ENCODE assay signal across 17 cellular contexts in the genomic region with DNA sequence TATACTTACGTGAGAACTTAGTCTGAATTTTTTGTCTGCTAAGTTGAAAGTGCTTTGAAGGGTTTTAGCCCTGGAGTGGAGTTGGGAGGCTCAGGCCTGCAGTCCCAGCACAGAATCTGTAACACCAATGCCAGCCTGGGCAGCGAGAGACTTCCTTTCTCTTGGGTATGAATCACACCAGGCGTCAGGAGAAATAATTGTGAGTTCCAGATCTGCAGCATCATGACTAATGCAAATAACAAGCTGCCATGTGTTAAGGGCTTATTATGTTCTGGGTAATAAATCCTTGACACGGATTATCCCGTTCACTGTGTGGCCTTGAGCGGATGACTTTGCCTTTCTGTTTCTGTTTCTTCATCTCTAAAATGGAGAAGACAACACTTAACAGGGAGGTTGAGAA.
A peak's percentile ranks its signal among the peaks of the same experiment; 100 is the strongest.
DNase-seq lines count a peak whose midpoint lies in the region; ATAC-seq lines count a peak whose summit lies in the region.
"Had no signal": no experiment of that assay in that cellular context is flagged by ENCODE, and none has a peak within 500 bp of the region (broad histone marks: within the 10 kb centered on the region; RNA-seq: fewer than 3 reads in every experiment).

No MANE protein-coding gene starts in this region.

- ATAC-seq in esophagus mucosa (peak; percentile 73), HG03565 (IDR thresholded peaks at IDR 0.05; ENCODE audit: unreplicated experiment) (no peak), GM21529 (IDR thresholded peaks at IDR 0.05; ENCODE audit: unreplicated experiment) (no peak), HG03175 (IDR thresholded peaks at IDR 0.05; ENCODE audit: unreplicated experiment) (no peak)
- ATAC-seq: activated CD8-positive, alpha-beta T cell treated with anti-CD3 and anti-CD28 coated beads for 36 hours; gastroesophageal sphincter had no signal

- peak; percentile 51 for DNase-seq in DMS53 treated with DMSO at 0.1 percent for 48 hours (lab: John Stamatoyannopoulos, UW; ENCODE audit: unreplicated experiment)
- DNase-seq in NCI-H69 (lab: John Stamatoyannopoulos, UW): peak; percentile 87
- DNase-seq in pulmonary artery endothelial cell (ENCODE audit: low read depth, low spot score): peak; percentile 63
- DNase-seq in germinal center (ENCODE audit: low spot score): no peak
- DNase-seq: activated CD8-positive, alpha-beta T cell treated with anti-CD3 and anti-CD28 coated beads for 36 hours; activated naive CD4-positive, alpha-beta T cell treated with anti-CD3 and anti-CD28 coated beads for 36 hours; CD4-positive, CD25-positive, alpha-beta regulatory T cell; H7; NCI-H1694 treated with DMSO at 0.1 percent for 48 hours; nucleus accumbens; stimulated activated CD4-positive, alpha-beta T cell treated with anti-CD3 and anti-CD28 coated beads, Interleukin-4, amount 100 ng/mL, for 4 hours; stomach had no signal
